14 cellular contexts compared by ENCODE assay signal in the genomic region with DNA sequence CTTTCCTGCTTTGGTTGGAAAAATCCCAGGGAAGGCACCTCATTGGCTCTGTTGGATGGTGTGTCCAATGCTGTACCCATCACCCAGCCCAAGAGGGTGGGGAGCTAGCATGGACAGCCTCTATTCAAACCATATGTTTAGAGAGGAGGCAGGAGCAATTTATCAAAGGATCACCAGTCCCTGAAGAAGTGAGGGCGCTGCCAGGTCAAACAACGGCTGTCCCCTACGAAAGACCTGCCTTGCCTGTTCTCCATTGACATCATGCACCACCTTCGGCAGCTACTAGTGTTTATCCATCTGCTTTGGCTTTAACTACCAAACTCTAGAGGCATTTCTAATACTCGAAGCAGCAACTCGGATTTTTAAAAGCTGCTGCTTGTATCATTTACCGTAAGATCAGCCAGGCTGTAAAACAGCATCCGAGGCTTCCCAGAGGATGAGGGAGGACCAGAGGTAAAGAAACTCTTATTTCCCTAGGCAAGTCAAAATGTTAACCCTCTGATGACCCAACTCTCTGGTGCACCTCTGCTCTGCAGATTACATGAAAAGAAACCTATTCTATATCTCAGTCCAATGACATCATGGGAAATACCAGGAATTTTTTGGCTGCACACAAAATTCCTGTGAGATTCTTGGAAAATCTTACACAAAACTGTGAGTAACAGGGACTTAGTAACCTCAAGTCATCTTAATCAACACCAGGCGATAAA.
A peak's percentile ranks its signal among the peaks of the same experiment; 100 is the strongest.
DNase-seq lines count a peak whose midpoint lies in the region; ATAC-seq and TF ChIP-seq lines count a peak whose summit lies in the region.
"Had no signal": no experiment of that assay in that cellular context is flagged by ENCODE, and none has a peak within 500 bp of the region (broad histone marks: within the 10 kb centered on the region; RNA-seq: fewer than 3 reads in every experiment).

No MANE protein-coding gene starts in this region.

- H3K36me3 ChIP-seq in PC-3 (ENCODE audit: low read depth, low read length), result no peaks in the 10 kb centered on the region
- no peaks in the 10 kb centered on the region for H3K36me3 ChIP-seq in mesodermal cell (ENCODE audit: control insufficient read depth, insufficient read depth, low read length)
- H3K36me3 ChIP-seq: tibial nerve had no signal

- H3K4me1 ChIP-seq in PC-3 (ENCODE audit: insufficient read depth, low read length) (peaks cover 5% of the 10 kb centered on the region), mesodermal cell (ENCODE audit: control insufficient read depth, insufficient read depth, low read length, poor library complexity, severe bottlenecking) (peaks cover 12% of the 10 kb centered on the region)

- BruUV-seq in PC-3 (replicated peaks; lab: Mats Ljungman, UMichigan), result no TSS peak

- no peaks in the 10 kb centered on the region for H3K27me3 ChIP-seq in PC-3 (ENCODE audit: low read length)
- H3K27me3 ChIP-seq: tibial nerve had no signal

- no peaks in the 10 kb centered on the region for H4K20me1 ChIP-seq in PC-3 (ENCODE audit: low read length)

- 0 out of 2 replicates have a peak overlapping the region, but pooled peaks have one; percentile 1 for H2AFZ ChIP-seq in PC-3 (ENCODE audit: low read length)

- H3K9me3 ChIP-seq in PC-3 (ENCODE audit: low read length), result no peaks in the 10 kb centered on the region
- H3K9me3 ChIP-seq in mesodermal cell (ENCODE audit: control insufficient read depth, low read length), result no peaks in the 10 kb centered on the region
- H3K9me3 ChIP-seq: tibial nerve had no signal

- H3K27ac ChIP-seq in PC-3 (ENCODE audit: low read length) (no peak overlapping the region), coronary artery (no peak overlapping the region), mesodermal cell (ENCODE audit: low read depth, low read length, severe bottlenecking) (peak overlapping the region; percentile 24)
- H3K27ac ChIP-seq: tibial nerve had no signal

- ATAC-seq in PC-3 (no peak; the same call in 1 of the 2 replicates), GM18517 (IDR thresholded peaks at IDR 0.05; ENCODE audit: unreplicated experiment) (no peak), HG03460 (IDR thresholded peaks at IDR 0.05; ENCODE audit: unreplicated experiment) (no peak)
- ATAC-seq: activated CD4-positive, CD25-positive, alpha-beta regulatory T cell treated with anti-CD3 and anti-CD28 coated beads, Interleukin-2, amount 50 U/mL, for 24 hours had no signal

- H3K4me3 ChIP-seq in AG10803 (ENCODE audit: low read length) (peak overlapping the region; percentile 18), PC-3 (ENCODE audit: low read length) (no peak overlapping the region), coronary artery (peak overlapping the region; percentile 21), mesodermal cell (ENCODE audit: extremely low read depth, insufficient read depth, low read length, poor library complexity, severe bottlenecking) (no peak overlapping the region)
- H3K4me3 ChIP-seq: tibial nerve had no signal

- intact Hi-C loops in PC-3 (cut with micrococcal nuclease), result loop anchor here (5.0 kb wide), 1 partner anchor 347 kb away; no protein-coding TSS in a partner anchor

- H3F3A ChIP-seq in PC-3 (ENCODE audit: low read length, unreplicated experiment), result no peaks in the 10 kb centered on the region

- CTCF ChIA-PET in PC-3 (lab: Charles Lee), result no interaction called here

- H3K4me2 ChIP-seq in PC-3 (ENCODE audit: low read length), result no peak overlapping the region

- no peaks in the 10 kb centered on the region for H3K79me2 ChIP-seq in PC-3 (ENCODE audit: low read length)

- no peak overlapping the region for H3K9ac ChIP-seq in PC-3 (ENCODE audit: low read length)

- TF ChIP-seq CTCF in AG10803 (conservative IDR thresholded peaks at IDR 0.05; ENCODE audit: low read length) (no peak), PC-3 (conservative IDR thresholded peaks at IDR 0.05; ENCODE audit: low read depth, low read length) (no peak), coronary artery (IDR thresholded peaks at IDR 0.05) (no peak)

- peak; percentile 94 for DNase-seq in AG10803 (ENCODE audit: low read depth)
- peak; percentile 68 for DNase-seq in PC-3
- no peak for DNase-seq in coronary artery (ENCODE audit: low spot score)
- DNase-seq in cerebellar nuclear complex (lab: John Stamatoyannopoulos, UW), result no peak
- no peak for DNase-seq in putamen (ENCODE audit: low spot score)
- DNase-seq: CD4-positive, CD25-positive, alpha-beta regulatory T cell; midbrain; NCI-H446 treated with DMSO at 0.1 percent for 48 hours; retina had no signal

- POLR2A ChIA-PET in PC-3 (lab: Charles Lee; ENCODE audit: unreplicated experiment), result no interaction called here

- 85 to 94% methylated on average over 8 of the region's 9 CpGs for WGBS in mesodermal cell (ENCODE audit: insufficient coverage in 2 of 2), 2 experiments

- no peaks in the 10 kb centered on the region for H3K9me2 ChIP-seq in PC-3 (replicated peaks; ENCODE audit: low read length)

Comparison
In these comparisons a context has a peak if more than half of its experiments do, and no peak if none do; other contexts are left out.
1. DNase-seq: peak in AG10803 (single experiment) and PC-3 (single experiment); none in coronary artery (single experiment), cerebellar nuclear complex (0 of 2) and putamen (single experiment).
2. H3K4me3 ChIP-seq: peak in AG10803 (single experiment) and coronary artery (single experiment); none in PC-3 (single experiment) and mesodermal cell (single experiment).